Comparison of ENCODE assay signal across 11 cellular contexts in the genomic region with DNA sequence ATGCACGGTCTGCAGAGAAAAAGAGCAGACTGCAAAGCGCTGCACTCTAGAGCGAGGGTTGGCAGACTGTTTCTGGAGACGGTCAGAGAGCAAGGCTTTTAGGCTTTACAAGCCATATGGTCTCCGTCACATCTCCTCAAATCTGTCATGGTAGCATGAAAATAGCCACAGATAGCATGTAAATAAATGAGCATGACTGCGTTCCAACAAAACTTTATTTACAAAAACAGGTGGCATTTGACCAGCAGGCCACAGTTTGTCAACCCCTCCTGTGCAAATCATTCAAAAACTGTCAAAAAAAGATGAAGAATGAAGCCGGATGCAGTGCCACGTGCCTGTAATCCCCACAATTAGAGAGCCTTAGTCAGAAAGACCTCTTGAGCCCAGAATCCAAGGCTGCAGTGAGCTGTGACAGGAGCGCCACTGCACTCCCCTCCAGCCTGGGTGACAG. TPM values are rescaled to one million over a fixed set of nuclear protein-coding genes. Genes with fewer than 3 reads are reported as not detected.
DNase-seq lines count a peak whose midpoint lies in the region; ATAC-seq and TF ChIP-seq lines count a peak whose summit lies in the region.
"Had no signal": no experiment of that assay in that cellular context is flagged by ENCODE, and none has a peak within 500 bp of the region (broad histone marks: within the 10 kb centered on the region; RNA-seq: fewer than 3 reads in every experiment).

No MANE protein-coding gene starts in this region.

- peaks cover 41% of the 10 kb centered on the region for H3K36me3 Mint-ChIP-seq in activated naive CD4-positive, alpha-beta T cell treated with anti-CD3 and anti-CD28 coated beads, Interleukin-2, amount 10 ng/mL, durations not matched to agents 7 days and 5 days
- peaks cover 21% of the 10 kb centered on the region for H3K36me3 Mint-ChIP-seq in effector memory CD8-positive, alpha-beta T cell (ENCODE audit: insufficient read depth)

- TF ChIP-seq POLR2A in thyroid gland (IDR thresholded peaks at IDR 0.05) (no peak), erythroblast (IDR thresholded peaks at IDR 0.05; ENCODE audit: low read length) (no peak)

- H2AFZ ChIP-seq in OCI-LY1 (ENCODE audit: low read length) (no peak overlapping the region), hepatocyte (no peak overlapping the region)

- peak; percentile 6 for DNase-seq in activated naive CD4-positive, alpha-beta T cell treated with anti-CD3 and anti-CD28 coated beads, Interleukin-2, amount 10 ng/mL, durations not matched to agents 7 days and 5 days
- no peak for DNase-seq in activated naive CD4-positive, alpha-beta T cell treated with Interleukin-2 at 50 U/mL for 16 hours
- DNase-seq in hepatocyte (ENCODE audit: low spot score) (no peak), thyroid gland (peak; percentile 64 to 74), erythroblast (lab: John Stamatoyannopoulos, UW) (no peak)
- DNase-seq in effector memory CD8-positive, alpha-beta T cell: no peak
- DNase-seq: ACHN had no signal

- intact Hi-C loops in thyroid gland (cut with DNase I): no loop called here

- no peaks in the 10 kb centered on the region for H3F3A ChIP-seq in OCI-LY1 (ENCODE audit: insufficient read depth, low read length)

- peaks cover 75% of the 10 kb centered on the region for H3K4me1 Mint-ChIP-seq in activated naive CD4-positive, alpha-beta T cell treated with anti-CD3 and anti-CD28 coated beads, Interleukin-2, amount 10 ng/mL, durations not matched to agents 7 days and 5 days
- peaks cover 44 to 54% of the 10 kb centered on the region in 2 donors for H3K4me1 Mint-ChIP-seq in effector memory CD8-positive, alpha-beta T cell (ENCODE audit: low read depth in 2 of 2)

- H3K79me2 ChIP-seq in OCI-LY1 (ENCODE audit: insufficient read depth, low read length) (no peaks in the 10 kb centered on the region), hepatocyte (no peaks in the 10 kb centered on the region)

- H3K36me3 ChIP-seq in OCI-LY1 (ENCODE audit: insufficient read depth, low read length) (no peaks in the 10 kb centered on the region), hepatocyte (replicated peaks; ENCODE audit: insufficient read depth, low read depth) (no peaks in the 10 kb centered on the region), thyroid gland (no peaks in the 10 kb centered on the region)
- H3K36me3 ChIP-seq: tibial artery had no signal

- TF ChIP-seq CTCF in OCI-LY1 (IDR thresholded peaks at IDR 0.05; ENCODE audit: low read length) (no peak), hepatocyte (IDR thresholded peaks at IDR 0.05; ENCODE audit: poor library complexity) (no peak), thyroid gland (IDR thresholded peaks at IDR 0.05) (no peak)

- H3K27me3 Mint-ChIP-seq in activated naive CD4-positive, alpha-beta T cell treated with anti-CD3 and anti-CD28 coated beads, Interleukin-2, amount 10 ng/mL, durations not matched to agents 7 days and 5 days: no peaks in the 10 kb centered on the region
- H3K27me3 Mint-ChIP-seq in effector memory CD8-positive, alpha-beta T cell: no peaks in the 10 kb centered on the region

- H3K27ac ChIP-seq in OCI-LY1 (ENCODE audit: low read depth, low read length, poor library complexity, severe bottlenecking): peak overlapping the region; percentile 29
- no peak overlapping the region for H3K27ac ChIP-seq in hepatocyte
- peak overlapping the region in 1 of 3 donors; percentile 10 for H3K27ac ChIP-seq in thyroid gland
- H3K27ac ChIP-seq: KMS-11 had no signal

- H3K4me3 ChIP-seq in OCI-LY1 (ENCODE audit: low read depth, low read length, poor library complexity, severe bottlenecking) (no peak overlapping the region), hepatocyte (no peak overlapping the region), thyroid gland (replicated peaks in 1 of 3) (no peak overlapping the region)
- H3K4me3 ChIP-seq: tibial artery had no signal

- peaks cover 39% of the 10 kb centered on the region for H3K4me1 ChIP-seq in OCI-LY1 (ENCODE audit: insufficient read depth, low read length, severe bottlenecking)
- peaks cover 41% of the 10 kb centered on the region for H3K4me1 ChIP-seq in hepatocyte (ENCODE audit: insufficient read depth)
- H3K4me1 ChIP-seq in thyroid gland: peaks cover 31 to 41% of the 10 kb centered on the region in 2 donors

- H3K9me3 ChIP-seq in OCI-LY1 (ENCODE audit: low read length) (no peaks in the 10 kb centered on the region), hepatocyte (ENCODE audit: low read depth) (no peaks in the 10 kb centered on the region), thyroid gland (no peaks in the 10 kb centered on the region)
- H3K9me3 ChIP-seq: tibial artery had no signal

- no peak for ATAC-seq in effector memory CD8-positive, alpha-beta T cell (replicated peaks)
- ATAC-seq in HG02678 (IDR thresholded peaks at IDR 0.05; ENCODE audit: unreplicated experiment): no peak

- no peaks in the 10 kb centered on the region for H3K9me2 ChIP-seq in OCI-LY1 (ENCODE audit: low read depth, low read length)
- no peaks in the 10 kb centered on the region for H3K9me2 ChIP-seq in hepatocyte (replicated peaks; ENCODE audit: insufficient read depth)

- H3K27me3 ChIP-seq in OCI-LY1 (ENCODE audit: insufficient read depth, low read length) (no peaks in the 10 kb centered on the region), hepatocyte (no peaks in the 10 kb centered on the region), thyroid gland (no peaks in the 10 kb centered on the region)
- H3K27me3 ChIP-seq: tibial artery had no signal

- H4K20me1 ChIP-seq in OCI-LY1 (ENCODE audit: insufficient read depth, low read length) (no peaks in the 10 kb centered on the region), hepatocyte (ENCODE audit: insufficient read depth, poor library complexity, severe bottlenecking) (no peaks in the 10 kb centered on the region)

- H3K4me2 ChIP-seq in OCI-LY1 (ENCODE audit: low read length) (no peak overlapping the region), hepatocyte (peak overlapping the region; percentile 44)
- H3K4me2 ChIP-seq: KMS-11 had no signal

- no peak overlapping the region for H3K9ac ChIP-seq in OCI-LY1 (ENCODE audit: low read length)
- H3K9ac ChIP-seq: KMS-11 had no signal

- H3K9me3 Mint-ChIP-seq in activated naive CD4-positive, alpha-beta T cell treated with anti-CD3 and anti-CD28 coated beads, Interleukin-2, amount 10 ng/mL, durations not matched to agents 7 days and 5 days: no peaks in the 10 kb centered on the region
- no peaks in the 10 kb centered on the region for H3K9me3 Mint-ChIP-seq in effector memory CD8-positive, alpha-beta T cell

- no peak overlapping the region for H3K4me3 Mint-ChIP-seq in activated naive CD4-positive, alpha-beta T cell treated with anti-CD3 and anti-CD28 coated beads, Interleukin-2, amount 10 ng/mL, durations not matched to agents 7 days and 5 days
- no peak overlapping the region for H3K4me3 Mint-ChIP-seq in effector memory CD8-positive, alpha-beta T cell

- no peak overlapping the region for H3K27ac Mint-ChIP-seq in activated naive CD4-positive, alpha-beta T cell treated with anti-CD3 and anti-CD28 coated beads, Interleukin-2, amount 10 ng/mL, durations not matched to agents 7 days and 5 days
- peak overlapping the region in 1 of 2 donors; percentile 95 for H3K27ac Mint-ChIP-seq in effector memory CD8-positive, alpha-beta T cell

- whole genome bisulfite sequencing in hepatocyte (ENCODE audit: low lambda C conversion rate, missing lambda C conversion rate): 52% methylated on average over 9 of the region's 9 CpGs
- WGBS in thyroid gland, 2 donors: 45 to 47% methylated on average over 9 of the region's 9 CpGs

- CTCF ChIA-PET in activated naive CD4-positive, alpha-beta T cell treated with anti-CD3 and anti-CD28 coated beads, Interleukin-2, amount 10 ng/mL, durations not matched to agents 7 days and 5 days (lab: Charles Lee): interaction anchor here (1.5 to 5.3 kb wide), 3 partner anchors 8 to 55 kb away, joined by 3 to 30 read pairs (median 4); no protein-coding TSS in a partner anchor

RNA-seq across cellular contexts. Expression of a gene that starts 18.9 kb away (rescaled TPM):
- total RNA-seq in hepatocyte: 2.0 and 2.4 TPM in 2 replicates
- polyA plus RNA-seq in hepatocyte: 0.16 and 1.3 TPM in 2 replicates
- 10 to 100 TPM in 3 of 4 donors, 1 to 10 TPM in 1; 9.7 to 21.9 (median 17.6) TPM for total RNA-seq in thyroid gland

RNA-seq across cellular contexts. Expression of a gene that starts 37.3 kb away (rescaled TPM):
- total RNA-seq in hepatocyte (50.0 and 63.5 TPM in 2 replicates), thyroid gland (10 to 100 TPM; 33.9 to 64.1 (median 41.3) TPM)
- polyA plus RNA-seq in hepatocyte: 94.5 and 105 TPM in 2 replicates

Comparison
In these comparisons a context has a peak if more than half of its experiments do, and no peak if none do; other contexts are left out.
1. DNase-seq: peak in activated naive CD4-positive, alpha-beta T cell treated with anti-CD3 and anti-CD28 coated beads, Interleukin-2, amount 10 ng/mL, durations not matched to agents 7 days and 5 days (single experiment) and thyroid gland (2 of 2); none in activated naive CD4-positive, alpha-beta T cell treated with Interleukin-2 at 50 U/mL for 16 hours (single experiment), hepatocyte (single experiment), effector memory CD8-positive, alpha-beta T cell (0 of 3) and erythroblast (0 of 2).